Comparison of ENCODE assay signal across 12 cellular contexts in genomic region chrX:72268601-72269365, GRCh38. TPM values are rescaled to one million over a fixed set of nuclear protein-coding genes. Genes with fewer than 3 reads are reported as not detected.
DNase-seq lines count a peak whose midpoint lies in the region; ATAC-seq, FAIRE-seq and TF ChIP-seq lines count a peak whose summit lies in the region.
"Had no signal": no experiment of that assay in that cellular context is flagged by ENCODE, and none has a peak within 500 bp of the region (broad histone marks: within the 10 kb centered on the region; RNA-seq: fewer than 3 reads in every experiment).

No MANE protein-coding gene starts in this region.

- POLR2A ChIA-PET in HepG2 (lab: Yijun Ruan, JAX) = interaction anchor here (2.1 kb wide), 1 partner anchor 8 kb away, joined by 6 read pairs; the partner anchor contains the start of gene RPS4X
- POLR2A ChIA-PET in activated naive CD8-positive, alpha-beta T cell treated with anti-CD3 and anti-CD28 coated beads, Interleukin-2, amount 10 ng/mL, durations not matched to agents 7 days and 5 days (lab: Charles Lee) = interaction anchor here (1.5 kb wide), 1 partner anchor 30 kb away, joined by 3 read pairs; the partner anchor contains the start of gene ERCC6L

- H3K9ac ChIP-seq in HepG2 (ENCODE audit: insufficient read depth, low read depth, low read length) = no peak overlapping the region
- H3K9ac ChIP-seq: BLaER1 had no signal

- H4K20me1 ChIP-seq in HepG2 (ENCODE audit: insufficient read depth, low read length) = peaks cover 13% of the 10 kb centered on the region; the same call in 1 of the 2 replicates

- H3K27me3 Mint-ChIP-seq in activated naive CD8-positive, alpha-beta T cell treated with anti-CD3 and anti-CD28 coated beads, Interleukin-2, amount 10 ng/mL, durations not matched to agents 7 days and 5 days = no peaks in the 10 kb centered on the region

- peaks cover 2 to 25% of the 10 kb centered on the region in 2 experiments for H3K36me3 ChIP-seq in HepG2 (replicated peaks in 1 of 2; ENCODE audit: control insufficient read depth in 1 of 2, insufficient read depth in 2 of 2, low read length in 2 of 2)
- H3K36me3 ChIP-seq in right lobe of liver = peaks cover 8 to 58% (median 37%) of the 10 kb centered on the region in 4 donors

- 80% methylated on average over 1 of the region's 2 CpGs for WGBS in HepG2 (ENCODE audit: low lambda C conversion rate)
- WGBS in right lobe of liver (ENCODE audit: insufficient coverage, low coverage, low lambda C conversion rate, missing lambda C conversion rate) = 92% methylated on average over 2 of the region's 2 CpGs

- ATAC-seq in HepG2 (no peak), right lobe of liver (no peak)
- no peak for ATAC-seq in activated naive CD8-positive, alpha-beta T cell treated with anti-CD3 and anti-CD28 coated beads, Interleukin-2, amount 10 ng/mL, durations not matched to agents 7 days and 5 days (ENCODE audit: low read depth)
- ATAC-seq: sciatic nerve, upper lobe of right lung had no signal

- TF ChIP-seq RAD21 in HepG2 (CRISPR knock-in tag; IDR thresholded peaks at IDR 0.05) = no peak

- in situ Hi-C loops in HepG2 (cut with HindIII; ENCODE audit: extremely low pct_ligation_motif_present, low pct_unique_long_range_greater_than_20kb) = no loop called here

- H3K4me3 ChIP-seq in HepG2 (replicated peaks in 1 of 3; ENCODE audit: insufficient read depth in 1 of 3, low read depth in 2 of 3, low read length in 3 of 3) (no peak overlapping the region), right lobe of liver (no peak overlapping the region)
- H3K4me3 ChIP-seq: BLaER1, upper lobe of right lung had no signal

- no peak for FAIRE-seq in HepG2 (lab: Jason Lieb, UNC)

- TF ChIP-seq CTCF in HepG2 (CRISPR knock-in tag; IDR thresholded peaks at IDR 0.05) (no peak), right lobe of liver (IDR thresholded peaks at IDR 0.05) (no peak)

- no peaks in the 10 kb centered on the region for H3K27me3 ChIP-seq in HepG2 (ENCODE audit: control insufficient read depth in 1 of 2, insufficient read depth in 2 of 2, low read length in 2 of 2)
- no peaks in the 10 kb centered on the region for H3K27me3 ChIP-seq in right lobe of liver
- H3K27me3 ChIP-seq: BLaER1, upper lobe of right lung had no signal

- peaks cover 18% of the 10 kb centered on the region for H3K4me1 Mint-ChIP-seq in activated naive CD8-positive, alpha-beta T cell treated with anti-CD3 and anti-CD28 coated beads, Interleukin-2, amount 10 ng/mL, durations not matched to agents 7 days and 5 days

- TF ChIP-seq EP300 in HepG2 (IDR thresholded peaks at IDR 0.05; ENCODE audit: low read depth in 2 of 2, low read length in 2 of 2) (no peak), HepG2 (CRISPR knock-in tag; IDR thresholded peaks at IDR 0.05; ENCODE audit: borderline replicate concordance) (no peak)

- H3K4me2 ChIP-seq in HepG2 (ENCODE audit: low read depth, low read length) = no peak overlapping the region
- H3K4me2 ChIP-seq: BLaER1 had no signal

- BruUV-seq in HepG2 (replicated peaks; lab: Mats Ljungman, UMichigan) = no TSS peak

- H3K36me3 Mint-ChIP-seq in activated naive CD8-positive, alpha-beta T cell treated with anti-CD3 and anti-CD28 coated beads, Interleukin-2, amount 10 ng/mL, durations not matched to agents 7 days and 5 days = peaks cover 15% of the 10 kb centered on the region

- H3K79me2 ChIP-seq in HepG2 (ENCODE audit: insufficient read depth, low read length) = no peaks in the 10 kb centered on the region

- CTCF ChIA-PET in HepG2 (lab: Yijun Ruan, JAX; ENCODE audit: low intra/inter-chr PET ratio, low total read pairs) = no interaction called here

- TF ChIP-seq POLR2A in HepG2 (IDR thresholded peaks at IDR 0.05; ENCODE audit: insufficient read depth in 1 of 2, low read depth in 2 of 2, low read length in 2 of 2) = no peak
- no peak for TF ChIP-seq POLR2A in right lobe of liver (IDR thresholded peaks at IDR 0.05)
- TF ChIP-seq POLR2A in erythroblast (IDR thresholded peaks at IDR 0.05; ENCODE audit: low read length) = no peak

- H3K4me1 ChIP-seq in HepG2 (ENCODE audit: insufficient read depth, low read length) = peaks cover 12% of the 10 kb centered on the region
- no peaks in the 10 kb centered on the region for H3K4me1 ChIP-seq in right lobe of liver
- H3K4me1 ChIP-seq: upper lobe of right lung had no signal

- H3K27ac ChIP-seq in HepG2 (ENCODE audit: extremely low read length, insufficient read depth, low read length) (no peak overlapping the region), right lobe of liver (no peak overlapping the region), temporal lobe (ENCODE audit: low read depth, low read length) (peak overlapping the region; percentile 9)
- H3K27ac ChIP-seq: BLaER1, upper lobe of right lung had no signal

- H2AFZ ChIP-seq in HepG2 (ENCODE audit: low read length) = no peak overlapping the region

- H3K9me3 ChIP-seq in HepG2 (ENCODE audit: low read length) = no peaks in the 10 kb centered on the region
- no peaks in the 10 kb centered on the region for H3K9me3 ChIP-seq in right lobe of liver
- H3K9me3 ChIP-seq: BLaER1, upper lobe of right lung had no signal

- DNase-seq in HepG2 (ENCODE audit: low spot score) (no peak), right lobe of liver (no peak), fibroblast of peridontal ligament (ENCODE audit: extremely low read depth) (peak; percentile 67), erythroblast (lab: John Stamatoyannopoulos, UW) (no peak), cerebellar nuclear complex (lab: John Stamatoyannopoulos, UW) (no peak), SW 1271 (lab: John Stamatoyannopoulos, UW) (no peak)
- no peak for DNase-seq in activated naive CD8-positive, alpha-beta T cell treated with anti-CD3 and anti-CD28 coated beads, Interleukin-2, amount 10 ng/mL, durations not matched to agents 7 days and 5 days
- DNase-seq: activated CD4-positive, alpha-beta T cell treated with anti-CD3 and anti-CD28 coated beads, Interleukin-2, amount 50 U/mL, for 1 hour; upper lobe of right lung had no signal

- no peak overlapping the region for H3K4me3 Mint-ChIP-seq in activated naive CD8-positive, alpha-beta T cell treated with anti-CD3 and anti-CD28 coated beads, Interleukin-2, amount 10 ng/mL, durations not matched to agents 7 days and 5 days

- H3K27ac Mint-ChIP-seq in activated naive CD8-positive, alpha-beta T cell treated with anti-CD3 and anti-CD28 coated beads, Interleukin-2, amount 10 ng/mL, durations not matched to agents 7 days and 5 days = peak overlapping the region; percentile 30

- intact Hi-C loops in HepG2 (cut with micrococcal nuclease; ENCODE audit: unreplicated experiment) = no loop called here
- intact Hi-C loops in right lobe of liver (cut with DNase I) = no loop called here

- H3K9me3 Mint-ChIP-seq in activated naive CD8-positive, alpha-beta T cell treated with anti-CD3 and anti-CD28 coated beads, Interleukin-2, amount 10 ng/mL, durations not matched to agents 7 days and 5 days = no peaks in the 10 kb centered on the region

RNA-seq across cellular contexts. Expression of gene RPS4X, which starts 8.3 kb away (rescaled TPM):
- total RNA-seq in HepG2 (2016; rRNA removed; fragmentation: Illumina TruSeq; extraction: Trizol) = 796 and 972 TPM in 2 replicates
- total RNA-seq in HepG2 (2016; cell fraction: cytosol; rRNA removed; fragmentation: Illumina TruSeq; extraction: Trizol; ENCODE audit: low read depth) = 1,084 and 1,255 TPM in 2 replicates
- 778 and 945 TPM in 2 replicates for total RNA-seq in HepG2 (2016; cell fraction: insoluble cytoplasmic fraction; rRNA removed; fragmentation: Illumina TruSeq; extraction: Trizol)
- total RNA-seq in HepG2 (2016; cell fraction: membrane; rRNA removed; fragmentation: Illumina TruSeq; extraction: Trizol) = 1,905 and 2,048 TPM in 2 replicates
- 275 and 295 TPM in 2 replicates for total RNA-seq in HepG2 (2016; cell fraction: nucleus; rRNA removed; fragmentation: Illumina TruSeq; extraction: Trizol)
- 1,199 and 1,289 TPM in 2 replicates for polyA plus RNA-seq in HepG2 (2011; rRNA removed)
- 1,509 and 1,662 TPM in 2 replicates for polyA plus RNA-seq in HepG2 (2011; cell fraction: cytosol; rRNA removed)
- 301 and 377 TPM in 2 replicates for polyA plus RNA-seq in HepG2 (2011; cell fraction: nucleus; rRNA removed)
- 1,270 and 1,395 TPM in 2 replicates for polyA plus RNA-seq in HepG2 (2012)
- 1,609 and 1,819 TPM in 2 replicates for polyA plus RNA-seq in HepG2 (2016; cell fraction: cytosol; fragmentation: Illumina TruSeq; extraction: Trizol; ENCODE audit: low read depth)
- 1,262 and 1,290 TPM in 2 replicates for polyA plus RNA-seq in HepG2 (2016; cell fraction: insoluble cytoplasmic fraction; fragmentation: Illumina TruSeq; extraction: Trizol; ENCODE audit: low read depth)
- polyA plus RNA-seq in HepG2 (2016; cell fraction: membrane; fragmentation: Illumina TruSeq; extraction: Trizol; ENCODE audit: low read depth) = 2,384 and 2,506 TPM in 2 replicates
- polyA plus RNA-seq in HepG2 (2016; cell fraction: nucleus; fragmentation: Illumina TruSeq; extraction: Trizol; ENCODE audit: insufficient read depth, low read depth) = 573 and 598 TPM in 2 replicates
- 414 and 1,377 TPM in 2 replicates for polyA minus RNA-seq in HepG2 (2011; rRNA and poly(A)+ RNA removed; ENCODE audit: low replicate concordance)
- polyA minus RNA-seq in HepG2 (2011; cell fraction: cytosol; rRNA and poly(A)+ RNA removed) = 414 and 464 TPM in 2 replicates
- 140 and 217 TPM in 2 replicates for polyA minus RNA-seq in HepG2 (2011; cell fraction: nucleus; rRNA and poly(A)+ RNA removed)
- 100 to 1,000 TPM; 227 to 432 (median 340) TPM for total RNA-seq in right lobe of liver
- 100 to 1,000 TPM; 895 to 956 TPM for total RNA-seq in activated naive CD8-positive, alpha-beta T cell treated with anti-CD3 and anti-CD28 coated beads, Interleukin-2, amount 10 ng/mL, durations not matched to agents 7 days and 5 days
- total RNA-seq in temporal lobe = 1,030 TPM

RNA-seq across cellular contexts. Expression of gene ERCC6L, which starts 30.0 kb away (rescaled TPM):
- total RNA-seq in HepG2 (2016; rRNA removed; fragmentation: Illumina TruSeq; extraction: Trizol) = 9.5 and 15.6 TPM in 2 replicates
- 0.51 and 0.53 TPM in 2 replicates for total RNA-seq in HepG2 (2016; cell fraction: cytosol; rRNA removed; fragmentation: Illumina TruSeq; extraction: Trizol; ENCODE audit: low read depth)
- total RNA-seq in HepG2 (2016; cell fraction: insoluble cytoplasmic fraction; rRNA removed; fragmentation: Illumina TruSeq; extraction: Trizol) = 8.9 and 15.0 TPM in 2 replicates
- 2.8 and 3.0 TPM in 2 replicates for total RNA-seq in HepG2 (2016; cell fraction: membrane; rRNA removed; fragmentation: Illumina TruSeq; extraction: Trizol)
- total RNA-seq in HepG2 (2016; cell fraction: nucleus; rRNA removed; fragmentation: Illumina TruSeq; extraction: Trizol) = 6.5 and 7.0 TPM in 2 replicates
- polyA plus RNA-seq in HepG2 (2011; rRNA removed) = 0.47 and 0.86 TPM in 2 replicates
- polyA plus RNA-seq in HepG2 (2011; cell fraction: cytosol; rRNA removed) = 0.35 and 0.44 TPM in 2 replicates
- polyA plus RNA-seq in HepG2 (2011; cell fraction: nucleus; rRNA removed) = 0.31 and 0.34 TPM in 2 replicates
- polyA plus RNA-seq in HepG2 (2012) = 0.69 and 2.0 TPM in 2 replicates
- 0.15 and 0.16 TPM in 2 replicates for polyA plus RNA-seq in HepG2 (2016; cell fraction: cytosol; fragmentation: Illumina TruSeq; extraction: Trizol; ENCODE audit: low read depth)
- 9.3 and 9.9 TPM in 2 replicates for polyA plus RNA-seq in HepG2 (2016; cell fraction: insoluble cytoplasmic fraction; fragmentation: Illumina TruSeq; extraction: Trizol; ENCODE audit: low read depth)
- 0.56 and 0.79 TPM in 2 replicates for polyA plus RNA-seq in HepG2 (2016; cell fraction: membrane; fragmentation: Illumina TruSeq; extraction: Trizol; ENCODE audit: low read depth)
- polyA plus RNA-seq in HepG2 (2016; cell fraction: nucleus; fragmentation: Illumina TruSeq; extraction: Trizol; ENCODE audit: insufficient read depth, low read depth) = 5.2 and 5.3 TPM in 2 replicates
- 0.68 and 2.3 TPM in 2 replicates for polyA minus RNA-seq in HepG2 (2011; rRNA and poly(A)+ RNA removed; ENCODE audit: low replicate concordance)
- polyA minus RNA-seq in HepG2 (2011; cell fraction: cytosol; rRNA and poly(A)+ RNA removed) = 1.1 and 1.7 TPM in 2 replicates
- 2.2 TPM in 2 replicates for polyA minus RNA-seq in HepG2 (2011; cell fraction: nucleus; rRNA and poly(A)+ RNA removed)
- total RNA-seq in right lobe of liver = under 1 TPM in 4 of 6 experiments, not detected in 2; 0.09 to 0.62 (median 0.30) TPM
- total RNA-seq in activated naive CD8-positive, alpha-beta T cell treated with anti-CD3 and anti-CD28 coated beads, Interleukin-2, amount 10 ng/mL, durations not matched to agents 7 days and 5 days = 1 to 10 TPM; 7.9 to 8.2 TPM
- 0.74 TPM for total RNA-seq in temporal lobe
- total RNA-seq: upper lobe of right lung had no signal

RNA-seq across cellular contexts. Expression of gene CITED1, which starts 36.9 kb away (rescaled TPM):
- total RNA-seq in HepG2 (2016; rRNA removed; fragmentation: Illumina TruSeq; extraction: Trizol) (not detected in 2 replicates), right lobe of liver (not detected), temporal lobe (3.2 TPM)
- not detected in 2 replicates for total RNA-seq in HepG2 (2016; cell fraction: cytosol; rRNA removed; fragmentation: Illumina TruSeq; extraction: Trizol; ENCODE audit: low read depth)
- total RNA-seq in HepG2 (2016; cell fraction: insoluble cytoplasmic fraction; rRNA removed; fragmentation: Illumina TruSeq; extraction: Trizol) = not detected in 2 replicates
- 0.34 TPM in 1 of 2 replicates, not detected in the other for total RNA-seq in HepG2 (2016; cell fraction: membrane; rRNA removed; fragmentation: Illumina TruSeq; extraction: Trizol)
- total RNA-seq in HepG2 (2016; cell fraction: nucleus; rRNA removed; fragmentation: Illumina TruSeq; extraction: Trizol) = 0.53 TPM in 1 of 2 replicates, not detected in the other
- polyA plus RNA-seq in HepG2 (2011; rRNA removed) = 0.09 TPM in 1 of 2 replicates, not detected in the other
- polyA plus RNA-seq in HepG2 (2011; cell fraction: cytosol; rRNA removed) = 0.15 TPM in 1 of 2 replicates, not detected in the other
- 0.29 TPM in 1 of 2 replicates, not detected in the other for polyA plus RNA-seq in HepG2 (2011; cell fraction: nucleus; rRNA removed)
- polyA plus RNA-seq in HepG2 (2012) = not detected in 2 replicates
- polyA plus RNA-seq in HepG2 (2016; cell fraction: cytosol; fragmentation: Illumina TruSeq; extraction: Trizol; ENCODE audit: low read depth) = 0.27 and 0.35 TPM in 2 replicates
- not detected in 2 replicates for polyA plus RNA-seq in HepG2 (2016; cell fraction: insoluble cytoplasmic fraction; fragmentation: Illumina TruSeq; extraction: Trizol; ENCODE audit: low read depth)
- not detected in 2 replicates for polyA plus RNA-seq in HepG2 (2016; cell fraction: membrane; fragmentation: Illumina TruSeq; extraction: Trizol; ENCODE audit: low read depth)
- polyA plus RNA-seq in HepG2 (2016; cell fraction: nucleus; fragmentation: Illumina TruSeq; extraction: Trizol; ENCODE audit: insufficient read depth, low read depth) = 0.77 TPM in 1 of 2 replicates, not detected in the other
- polyA minus RNA-seq in HepG2 (2011; rRNA and poly(A)+ RNA removed; ENCODE audit: low replicate concordance) = 0.38 and 1.3 TPM in 2 replicates
- polyA minus RNA-seq in HepG2 (2011; cell fraction: cytosol; rRNA and poly(A)+ RNA removed) = not detected in 2 replicates
- polyA minus RNA-seq in HepG2 (2011; cell fraction: nucleus; rRNA and poly(A)+ RNA removed) = not detected in 2 replicates
- under 1 TPM in 1 of 2 experiments, not detected in 1; 0.40 TPM for total RNA-seq in activated naive CD8-positive, alpha-beta T cell treated with anti-CD3 and anti-CD28 coated beads, Interleukin-2, amount 10 ng/mL, durations not matched to agents 7 days and 5 days
